Comparison of ENCODE assay signal across 10 cellular contexts in genomic region chr3:14289590-14290453, GRCh38.
A peak's percentile ranks its signal among the peaks of the same experiment; 100 is the strongest.
DNase-seq lines count a peak whose midpoint lies in the region; ATAC-seq and TF ChIP-seq lines count a peak whose summit lies in the region.
"Had no signal": no experiment of that assay in that cellular context is flagged by ENCODE, and none has a peak within 500 bp of the region (broad histone marks: within the 10 kb centered on the region; RNA-seq: fewer than 3 reads in every experiment).

No MANE protein-coding gene starts in this region.

- no peaks in the 10 kb centered on the region for H3K36me3 ChIP-seq in mammary epithelial cell (ENCODE audit: insufficient read depth, low read length)
- H3K36me3 ChIP-seq in effector memory CD4-positive, alpha-beta T cell (ENCODE audit: control insufficient read depth, insufficient read depth, low read length) = no peaks in the 10 kb centered on the region

- H3K4me2 ChIP-seq in mammary epithelial cell (ENCODE audit: insufficient read depth, low read depth, low read length) = no peak overlapping the region

- dilution Hi-C loops in mammary epithelial cell (cut with HindIII; ENCODE audit: low sequenced_read_pairs) = loop anchor here (5.0 kb wide), 2 partner anchors 57 to 107 kb away; no protein-coding TSS in a partner anchor

- H3K9ac ChIP-seq in mammary epithelial cell (ENCODE audit: insufficient read depth, low read length) = no peak overlapping the region

- H3K4me3 Mint-ChIP-seq in natural killer cell treated with Interleukin-12 subunit alpha and Interleukin-12 subunit beta and Interleukin-15 and Interleukin-18, amount 100 ng/mL, for 72 hours = no peak overlapping the region
- H3K4me3 Mint-ChIP-seq: activated naive CD4-positive, alpha-beta T cell treated with anti-CD3 and anti-CD28 coated beads, Interleukin-2, amount 10 ng/mL, durations not matched to agents 7 days and 5 days had no signal

- no peak overlapping the region for H3K27ac Mint-ChIP-seq in natural killer cell treated with Interleukin-12 subunit alpha and Interleukin-12 subunit beta and Interleukin-15 and Interleukin-18, amount 100 ng/mL, for 72 hours
- H3K27ac Mint-ChIP-seq: activated naive CD4-positive, alpha-beta T cell treated with anti-CD3 and anti-CD28 coated beads, Interleukin-2, amount 10 ng/mL, durations not matched to agents 7 days and 5 days had no signal

- H3K4me3 ChIP-seq in NB4 (ENCODE audit: low read depth, low read length) (no peak overlapping the region), mammary epithelial cell (replicated peaks in 1 of 3; ENCODE audit: insufficient read depth in 1 of 3, low read depth in 2 of 3, low read length in 3 of 3) (no peak overlapping the region)
- no peak overlapping the region for H3K4me3 ChIP-seq in effector memory CD4-positive, alpha-beta T cell (ENCODE audit: insufficient read depth, low read depth, low read length, poor library complexity, severe bottlenecking)

- H4K20me1 ChIP-seq in mammary epithelial cell (ENCODE audit: insufficient read depth, low read length) = no peaks in the 10 kb centered on the region

- H3K9me3 ChIP-seq in mammary epithelial cell (replicated peaks; ENCODE audit: insufficient read depth, low read length) = no peaks in the 10 kb centered on the region
- H3K9me3 ChIP-seq in effector memory CD4-positive, alpha-beta T cell (ENCODE audit: control insufficient read depth, low read length) = no peaks in the 10 kb centered on the region

- DNase-seq in COLO668 (lab: John Stamatoyannopoulos, UW; ENCODE audit: unreplicated experiment) = peak; percentile 39
- DNase-seq in NB4 (ENCODE audit: low read depth) = peak; percentile 46
- DNase-seq in mammary epithelial cell = peak; percentile 38
- DNase-seq in left kidney (ENCODE audit: low read depth, low spot score) = peak; percentile 51
- no peak for DNase-seq in effector memory CD4-positive, alpha-beta T cell
- DNase-seq in natural killer cell treated with Interleukin-12 subunit alpha and Interleukin-12 subunit beta and Interleukin-15 and Interleukin-18, amount 100 ng/mL, for 72 hours (ENCODE audit: low spot score) = no peak
- DNase-seq: activated naive CD4-positive, alpha-beta T cell treated with anti-CD3 and anti-CD28 coated beads, Interleukin-2, amount 10 ng/mL, durations not matched to agents 7 days and 5 days; GF-D8 had no signal

- 79% methylated on average over 6 of the region's 7 CpGs for WGBS in mammary epithelial cell (ENCODE audit: low coverage, missing lambda C conversion rate)

- ATAC-seq in GM19452 (IDR thresholded peaks at IDR 0.05; ENCODE audit: unreplicated experiment) (no peak), GM18909 (IDR thresholded peaks at IDR 0.05; ENCODE audit: poor library complexity, unreplicated experiment) (no peak)
- no peak for ATAC-seq in natural killer cell treated with Interleukin-12 subunit alpha and Interleukin-12 subunit beta and Interleukin-15 and Interleukin-18, amount 100 ng/mL, for 72 hours

- no TSS peak for BruUV-seq in mammary epithelial cell (replicated peaks; lab: Mats Ljungman, UMichigan)

- H3K27me3 ChIP-seq in mammary epithelial cell (ENCODE audit: insufficient read depth, low read length) = no peaks in the 10 kb centered on the region
- H3K27me3 ChIP-seq in effector memory CD4-positive, alpha-beta T cell (replicated peaks; ENCODE audit: control insufficient read depth, insufficient read depth, low read length, poor library complexity, severe bottlenecking) = no peaks in the 10 kb centered on the region

- H2AFZ ChIP-seq in mammary epithelial cell (ENCODE audit: low read depth, low read length) = no peak overlapping the region

- TF ChIP-seq CTCF in NB4 (IDR thresholded peaks at IDR 0.05; ENCODE audit: low read depth, low read length) (no peak), mammary epithelial cell (conservative IDR thresholded peaks at IDR 0.05 in 1 of 2, IDR thresholded peaks at IDR 0.05 in 1 of 2; ENCODE audit: extremely low read depth in 1 of 2, insufficient read depth in 1 of 2, low read depth in 1 of 2, low read length in 2 of 2) (no peak)

- H3K4me1 ChIP-seq in mammary epithelial cell (ENCODE audit: insufficient read depth, low read length) = no peaks in the 10 kb centered on the region
- no peaks in the 10 kb centered on the region for H3K4me1 ChIP-seq in effector memory CD4-positive, alpha-beta T cell (ENCODE audit: control insufficient read depth, insufficient read depth, low read length, poor library complexity, severe bottlenecking)

- in situ Hi-C loops in mammary epithelial cell (cut with MboI; ENCODE audit: low sequenced_read_pairs in 2 of 2) = no loop called here

- no peaks in the 10 kb centered on the region for H3K79me2 ChIP-seq in mammary epithelial cell (ENCODE audit: insufficient read depth, low read length)

- H3K27ac ChIP-seq in mammary epithelial cell (ENCODE audit: insufficient read depth, low read depth, low read length) = no peak overlapping the region
- no peak overlapping the region for H3K27ac ChIP-seq in effector memory CD4-positive, alpha-beta T cell (ENCODE audit: insufficient read depth, low read length, poor library complexity, severe bottlenecking)

- no peak for TF ChIP-seq POLR2A in NB4 (IDR thresholded peaks at IDR 0.05; ENCODE audit: extremely low read depth, insufficient read length)

- H3K9me3 Mint-ChIP-seq in natural killer cell treated with Interleukin-12 subunit alpha and Interleukin-12 subunit beta and Interleukin-15 and Interleukin-18, amount 100 ng/mL, for 72 hours = no peaks in the 10 kb centered on the region
- H3K9me3 Mint-ChIP-seq: activated naive CD4-positive, alpha-beta T cell treated with anti-CD3 and anti-CD28 coated beads, Interleukin-2, amount 10 ng/mL, durations not matched to agents 7 days and 5 days had no signal

- peaks cover 13 to 25% of the 10 kb centered on the region in 2 donors for H3K27me3 Mint-ChIP-seq in natural killer cell treated with Interleukin-12 subunit alpha and Interleukin-12 subunit beta and Interleukin-15 and Interleukin-18, amount 100 ng/mL, for 72 hours

- intact Hi-C loops in mammary epithelial cell (cut with micrococcal nuclease) = no loop called here

- H3K4me1 Mint-ChIP-seq in natural killer cell treated with Interleukin-12 subunit alpha and Interleukin-12 subunit beta and Interleukin-15 and Interleukin-18, amount 100 ng/mL, for 72 hours (ENCODE audit: low read depth in 2 of 2) = no peaks in the 10 kb centered on the region
- H3K4me1 Mint-ChIP-seq: activated naive CD4-positive, alpha-beta T cell treated with anti-CD3 and anti-CD28 coated beads, Interleukin-2, amount 10 ng/mL, durations not matched to agents 7 days and 5 days had no signal

- no peaks in the 10 kb centered on the region for H3K36me3 Mint-ChIP-seq in natural killer cell treated with Interleukin-12 subunit alpha and Interleukin-12 subunit beta and Interleukin-15 and Interleukin-18, amount 100 ng/mL, for 72 hours
- H3K36me3 Mint-ChIP-seq: activated naive CD4-positive, alpha-beta T cell treated with anti-CD3 and anti-CD28 coated beads, Interleukin-2, amount 10 ng/mL, durations not matched to agents 7 days and 5 days had no signal

- CTCF ChIA-PET in mammary epithelial cell (lab: Charles Lee; ENCODE audit: low non-redundant PET) = no interaction called here

Comparison
In these comparisons a context has a peak if more than half of its experiments do, and no peak if none do; other contexts are left out.
1. DNase-seq: peak in COLO668 (single experiment), NB4 (single experiment), mammary epithelial cell (single experiment) and left kidney (single experiment); none in effector memory CD4-positive, alpha-beta T cell (0 of 3) and natural killer cell treated with Interleukin-12 subunit alpha and Interleukin-12 subunit beta and Interleukin-15 and Interleukin-18, amount 100 ng/mL, for 72 hours (single experiment).